21 cellular contexts compared by ENCODE assay signal in the genomic region with DNA sequence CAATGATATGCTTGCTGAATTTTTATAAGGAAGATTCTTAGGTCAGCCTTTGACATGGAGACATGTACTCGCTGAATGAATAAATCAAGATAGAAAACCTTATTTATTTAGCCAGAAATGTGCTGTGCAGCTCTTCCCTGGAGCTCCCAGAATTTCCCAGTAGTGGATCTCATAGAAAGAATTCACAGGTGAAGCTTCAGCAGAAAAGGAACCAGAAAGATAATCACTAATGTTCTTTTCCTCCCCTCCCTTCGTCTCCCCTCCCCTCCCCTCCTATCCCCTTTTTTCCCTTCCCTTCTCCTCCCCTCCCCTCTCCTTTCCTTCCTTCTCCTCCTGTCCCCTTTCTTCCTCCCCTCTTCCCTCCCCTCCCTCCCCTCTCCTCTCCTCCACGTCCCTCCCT.
DNase-seq lines count a peak whose midpoint lies in the region; ATAC-seq, FAIRE-seq and TF ChIP-seq lines count a peak whose summit lies in the region.
"Had no signal": no experiment of that assay in that cellular context is flagged by ENCODE, and none has a peak within 500 bp of the region (broad histone marks: within the 10 kb centered on the region; RNA-seq: fewer than 3 reads in every experiment).

No MANE protein-coding gene starts in this region.

- H3K27me3 ChIP-seq in SU-DHL-6 (ENCODE audit: low read length) (no peaks in the 10 kb centered on the region), neural progenitor cell (no peaks in the 10 kb centered on the region)

- H2AFZ ChIP-seq in SU-DHL-6 (ENCODE audit: low read depth, low read length, severe bottlenecking) (peak overlapping the region; percentile 1), neural progenitor cell (replicated peaks) (no peak overlapping the region)
- H2AFZ ChIP-seq: GM23338 had no signal

- POLR2A ChIA-PET in A549 (lab: Yijun Ruan, JAX) = no interaction called here

- no peak for TF ChIP-seq POLR2A in A549 (IDR thresholded peaks at IDR 0.05; ENCODE audit: low read length)

- H3K79me2 ChIP-seq in SU-DHL-6 (ENCODE audit: insufficient read depth, low read length) (no peaks in the 10 kb centered on the region; the same call in 1 of the 2 replicates), neural progenitor cell (ENCODE audit: low read depth) (no peaks in the 10 kb centered on the region)

- DNase-seq in A549 (ENCODE audit: low read depth in 1 of 2, low spot score in 1 of 2) (no peak), G401 (ENCODE audit: low spot score) (peak; percentile 14), neural progenitor cell (ENCODE audit: low spot score) (no peak), sciatic nerve (ENCODE audit: low spot score) (no peak), DMS79 (lab: John Stamatoyannopoulos, UW) (no peak), chondrocyte (ENCODE audit: low spot score) (no peak)
- no peak for DNase-seq in activated T-cell treated with anti-CD3 and anti-CD28 coated beads, Interleukin-2, amount 50 U/mL, for 1 hour
- DNase-seq: 8988T; C1 segment of cervical spinal cord; CD4-positive, CD25-positive, alpha-beta regulatory T cell; CD8-positive, alpha-beta memory T cell; COR-L47; DMS 273 treated with DMSO at 0.1 percent for 48 hours; DMS53; GF-D8; HFFc6 had no signal

- FAIRE-seq in A549 (lab: Jason Lieb, UNC) = no peak
- FAIRE-seq: H54 had no signal

- no peak for ATAC-seq in A549
- no peak for ATAC-seq in sciatic nerve
- ATAC-seq: GM23338, HCT116 had no signal

- peak overlapping the region; percentile 65 to 72; a peak in 4 of 6 replicates for H3K27ac ChIP-seq in A549
- peak overlapping the region; percentile 97 for H3K27ac ChIP-seq in SU-DHL-6 (ENCODE audit: low read depth, low read length)
- no peak overlapping the region for H3K27ac ChIP-seq in neural progenitor cell

- H3K4me2 ChIP-seq in A549 = no peak overlapping the region
- peak overlapping the region; percentile 94 for H3K4me2 ChIP-seq in SU-DHL-6 (ENCODE audit: low read depth, low read length, poor library complexity, severe bottlenecking)
- H3K4me2 ChIP-seq in neural progenitor cell = no peak overlapping the region
- H3K4me2 ChIP-seq: GM23338 had no signal

- no peak for TF ChIP-seq EP300 in A549 (IDR thresholded peaks at IDR 0.05)

- H3K4me1 ChIP-seq in A549 (peaks cover 31% of the 10 kb centered on the region), neural progenitor cell (peaks cover 24% of the 10 kb centered on the region)

- no peaks in the 10 kb centered on the region for H4K20me1 ChIP-seq in SU-DHL-6 (ENCODE audit: low read depth, low read length)
- H4K20me1 ChIP-seq in neural progenitor cell (ENCODE audit: low read depth) = no peaks in the 10 kb centered on the region

- peaks cover 45% of the 10 kb centered on the region for H3F3A ChIP-seq in SU-DHL-6 (ENCODE audit: insufficient read depth)
- peaks cover 8% of the 10 kb centered on the region for H3F3A ChIP-seq in neural progenitor cell (ENCODE audit: low read depth)

- H3K36me3 ChIP-seq in SU-DHL-6 (ENCODE audit: low read length) (no peaks in the 10 kb centered on the region), neural progenitor cell (no peaks in the 10 kb centered on the region)

- H3K9ac ChIP-seq in SU-DHL-6 (ENCODE audit: low read length) (peak overlapping the region; percentile 69), neural progenitor cell (no peak overlapping the region)

- intact Hi-C loops in sciatic nerve (cut with DNase I) = loop anchor here (5.0 kb wide), 1 partner anchor 980 kb away; no protein-coding TSS in a partner anchor

- H3K27ac Mint-ChIP-seq in neural progenitor cell (peak overlapping the region; percentile 68), chondrocyte (ENCODE audit: unreplicated experiment) (no peak overlapping the region)
- H3K27ac Mint-ChIP-seq: CD4-positive, CD25-positive, alpha-beta regulatory T cell; CD8-positive, alpha-beta memory T cell; GM23338; HFFc6 had no signal

- H3K27me3 Mint-ChIP-seq in neural progenitor cell (ENCODE audit: insufficient read depth, low read depth) (peaks cover 2% of the 10 kb centered on the region), chondrocyte (ENCODE audit: low read depth) (peaks cover 5% of the 10 kb centered on the region)

- H3K36me3 Mint-ChIP-seq in neural progenitor cell (no peaks in the 10 kb centered on the region), chondrocyte (ENCODE audit: low read depth) (no peaks in the 10 kb centered on the region)
- H3K36me3 Mint-ChIP-seq: CD4-positive, CD25-positive, alpha-beta regulatory T cell; CD8-positive, alpha-beta memory T cell had no signal

- 79% methylated on average over 3 of the region's 3 CpGs for WGBS in A549 (ENCODE audit: missing lambda C conversion rate)

- TF ChIP-seq RAD21 in A549 (conservative IDR thresholded peaks at IDR 0.05 in 1 of 2, IDR thresholded peaks at IDR 0.05 in 1 of 2) = no peak

- peaks cover 7% of the 10 kb centered on the region for H3K9me3 Mint-ChIP-seq in neural progenitor cell
- H3K9me3 Mint-ChIP-seq in chondrocyte (ENCODE audit: low read depth) = no peaks in the 10 kb centered on the region
- H3K9me3 Mint-ChIP-seq: CD4-positive, CD25-positive, alpha-beta regulatory T cell; CD8-positive, alpha-beta memory T cell; GM23338; HFFc6 had no signal

- CTCF ChIA-PET in A549 (lab: Yijun Ruan, JAX) = no interaction called here

- peaks cover 31% of the 10 kb centered on the region for H3K4me1 Mint-ChIP-seq in neural progenitor cell
- H3K4me1 Mint-ChIP-seq in chondrocyte (ENCODE audit: low read depth) = peaks cover 32% of the 10 kb centered on the region

- H3K4me3 Mint-ChIP-seq in neural progenitor cell (no peak overlapping the region), chondrocyte (ENCODE audit: unreplicated experiment) (no peak overlapping the region)
- H3K4me3 Mint-ChIP-seq: B cell; CD4-positive, CD25-positive, alpha-beta regulatory T cell; CD8-positive, alpha-beta memory T cell; GM23338; HFFc6 had no signal

- H3K4me3 ChIP-seq in A549 = no peak overlapping the region
- H3K4me3 ChIP-seq in SU-DHL-6 (ENCODE audit: insufficient read depth, low read length, poor library complexity, severe bottlenecking) = no peak overlapping the region
- H3K4me3 ChIP-seq in neural progenitor cell = no peak overlapping the region
- H3K4me3 ChIP-seq: GM23338 had no signal

- no peak for TF ChIP-seq CTCF in A549 (IDR thresholded peaks at IDR 0.05)
- no peak for TF ChIP-seq CTCF in SU-DHL-6 (IDR thresholded peaks at IDR 0.05; ENCODE audit: insufficient read depth, low read length, poor library complexity, severe bottlenecking)
- no peak for TF ChIP-seq CTCF in neural progenitor cell (IDR thresholded peaks at IDR 0.05)
- no peak for TF ChIP-seq CTCF in chondrocyte (IDR thresholded peaks at IDR 0.05)

- H3K9me2 ChIP-seq in SU-DHL-6 (replicated peaks; ENCODE audit: insufficient read depth, low read length) = no peaks in the 10 kb centered on the region

- H3K9me3 ChIP-seq in A549 (no peaks in the 10 kb centered on the region), SU-DHL-6 (ENCODE audit: insufficient read depth, low read length) (no peaks in the 10 kb centered on the region), neural progenitor cell (ENCODE audit: low read depth) (no peaks in the 10 kb centered on the region)

- in situ Hi-C loops in G401 (cut with HindIII; ENCODE audit: low sequenced_read_pairs) = no loop called here

TF ChIP-seq in A549, 52 proteins besides CTCF, POLR2A, EP300 and RAD21:
- TF ChIP-seq CHD4 (IDR thresholded peaks at IDR 0.05; ENCODE audit: borderline replicate concordance) = no peak
- no peak for TF ChIP-seq RARB (CRISPR knock-in tag; IDR thresholded peaks at IDR 0.05)
- TF ChIP-seq KDM1A (IDR thresholded peaks at IDR 0.05; ENCODE audit: low read depth) = no peak
- TF ChIP-seq, protein P1, sequence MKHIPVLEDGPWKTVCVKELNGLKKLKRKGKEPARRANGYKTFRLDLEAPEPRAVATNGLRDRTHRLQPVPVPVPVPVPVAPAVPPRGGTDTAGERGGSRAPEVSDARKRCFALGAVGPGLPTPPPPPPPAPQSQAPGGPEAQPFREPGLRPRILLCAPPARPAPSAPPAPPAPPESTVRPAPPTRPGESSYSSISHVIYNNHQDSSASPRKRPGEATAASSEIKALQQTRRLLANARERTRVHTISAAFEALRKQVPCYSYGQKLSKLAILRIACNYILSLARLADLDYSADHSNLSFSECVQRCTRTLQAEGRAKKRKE (CRISPR knock-in tag; IDR thresholded peaks at IDR 0.05; ENCODE audit: low read depth) = no peak
- TF ChIP-seq RNF2 (IDR thresholded peaks at IDR 0.05; ENCODE audit: borderline replicate concordance, low read depth) = no peak
- TF ChIP-seq GATA3 (IDR thresholded peaks at IDR 0.05; ENCODE audit: borderline replicate concordance) = no peak
- no peak for TF ChIP-seq ZSCAN20 (CRISPR knock-in tag; IDR thresholded peaks at IDR 0.05)
- no peak for TF ChIP-seq NPAS2 (CRISPR knock-in tag; IDR thresholded peaks at IDR 0.05; ENCODE audit: borderline replicate concordance)
- TF ChIP-seq NR3C1 (IDR thresholded peaks at IDR 0.05) = no peak
- TF ChIP-seq, protein P2, sequence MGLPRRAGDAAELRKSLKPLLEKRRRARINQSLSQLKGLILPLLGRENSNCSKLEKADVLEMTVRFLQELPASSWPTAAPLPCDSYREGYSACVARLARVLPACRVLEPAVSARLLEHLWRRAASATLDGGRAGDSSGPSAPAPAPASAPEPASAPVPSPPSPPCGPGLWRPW (IDR thresholded peaks at IDR 0.05) = no peak
- TF ChIP-seq RFX5 (IDR thresholded peaks at IDR 0.05) = no peak
- TF ChIP-seq, protein P3, sequence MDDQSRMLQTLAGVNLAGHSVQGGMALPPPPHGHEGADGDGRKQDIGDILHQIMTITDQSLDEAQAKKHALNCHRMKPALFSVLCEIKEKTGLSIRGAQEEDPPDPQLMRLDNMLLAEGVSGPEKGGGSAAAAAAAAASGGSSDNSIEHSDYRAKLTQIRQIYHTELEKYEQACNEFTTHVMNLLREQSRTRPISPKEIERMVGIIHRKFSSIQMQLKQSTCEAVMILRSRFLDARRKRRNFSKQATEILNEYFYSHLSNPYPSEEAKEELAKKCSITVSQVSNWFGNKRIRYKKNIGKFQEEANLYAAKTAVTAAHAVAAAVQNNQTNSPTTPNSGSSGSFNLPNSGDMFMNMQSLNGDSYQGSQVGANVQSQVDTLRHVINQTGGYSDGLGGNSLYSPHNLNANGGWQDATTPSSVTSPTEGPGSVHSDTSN (IDR thresholded peaks at IDR 0.05) = no peak
